ENCODE assay signal across 16 cellular contexts in genomic region chr7:99469381-99470065, GRCh38. TPM values are rescaled to one million over a fixed set of nuclear protein-coding genes. Genes with fewer than 3 reads are reported as not detected.
DNase-seq lines count a peak whose midpoint lies in the region; ATAC-seq, FAIRE-seq and TF ChIP-seq lines count a peak whose summit lies in the region.
"Had no signal": no experiment of that assay in that cellular context is flagged by ENCODE, and none has a peak within 500 bp of the region (broad histone marks: within the 10 kb centered on the region; RNA-seq: fewer than 3 reads in every experiment).

No MANE protein-coding gene starts in this region.

- no peak overlapping the region for H3K9ac ChIP-seq in endothelial cell of umbilical vein (replicated peaks; ENCODE audit: extremely low read depth, insufficient read depth, low read length)

- intact Hi-C loops in endothelial cell of umbilical vein (cut with micrococcal nuclease), result no loop called here
- intact Hi-C loops in activated CD4-positive, alpha-beta T cell treated with anti-CD3 and anti-CD28 coated beads, Interleukin-2, amount 10 ng/mL, durations not matched to agents 24 days and 14 days (cut with micrococcal nuclease), result loop anchor here (5.0 to 10.0 kb wide), 2 partner anchors 85 to 92 kb away; partner anchors contain the start of genes FAM200A and ZNF655

- no peaks in the 10 kb centered on the region for H3K9me3 Mint-ChIP-seq in neural crest cell
- H3K9me3 Mint-ChIP-seq in activated CD4-positive, alpha-beta T cell treated with anti-CD3 and anti-CD28 coated beads, Interleukin-2, amount 10 ng/mL, durations not matched to agents 24 days and 14 days, result no peaks in the 10 kb centered on the region
- H3K9me3 Mint-ChIP-seq: dendritic cell treated with granulocyte-macrophage colony-stimulating factor and Interleukin-4, amounts not matched to agents 40 ng/mL and 50 ng/mL, for 4 days; naive thymus-derived CD4-positive, alpha-beta T cell had no signal

- peaks cover 13% of the 10 kb centered on the region for H3K4me1 ChIP-seq in endothelial cell of umbilical vein (ENCODE audit: control insufficient read depth, extremely low read depth, insufficient read depth, low read length)

- TF ChIP-seq CTCF in endothelial cell of umbilical vein (IDR thresholded peaks at IDR 0.05; ENCODE audit: extremely low read depth in 1 of 2, insufficient read depth in 1 of 2, low read depth in 1 of 2, low read length in 2 of 2), result no peak
- TF ChIP-seq CTCF in neural crest cell (conservative IDR thresholded peaks at IDR 0.05), result no peak

- no peaks in the 10 kb centered on the region for H3K9me3 ChIP-seq in endothelial cell of umbilical vein (replicated peaks; ENCODE audit: control insufficient read depth, insufficient read depth, low read length)

- BruUV-seq in endothelial cell of umbilical vein (replicated peaks; lab: Mats Ljungman, UMichigan), result no TSS peak

- H3K79me2 ChIP-seq in endothelial cell of umbilical vein (ENCODE audit: control insufficient read depth, insufficient read depth, low read length), result peaks cover 29% of the 10 kb centered on the region

- peak overlapping the region; percentile 80 for H3K4me3 Mint-ChIP-seq in neural crest cell
- H3K4me3 Mint-ChIP-seq in activated CD4-positive, alpha-beta T cell treated with anti-CD3 and anti-CD28 coated beads, Interleukin-2, amount 10 ng/mL, durations not matched to agents 24 days and 14 days, result no peak overlapping the region
- H3K4me3 Mint-ChIP-seq: dendritic cell treated with granulocyte-macrophage colony-stimulating factor and Interleukin-4, amounts not matched to agents 40 ng/mL and 50 ng/mL, for 4 days had no signal

- CTCF ChIA-PET in endothelial cell of umbilical vein (lab: Charles Lee), result no interaction called here

- dilution Hi-C loops in endothelial cell of umbilical vein (cut with MboI; ENCODE audit: extremely low pct_ligation_motif_present, low sequenced_read_pairs), result no loop called here

- no peak overlapping the region for H3K27ac ChIP-seq in endothelial cell of umbilical vein (ENCODE audit: insufficient read depth, low read depth, low read length)
- H3K27ac ChIP-seq: SK-N-MC had no signal

- no peaks in the 10 kb centered on the region for H3K36me3 ChIP-seq in endothelial cell of umbilical vein (ENCODE audit: control insufficient read depth in 2 of 2, extremely low read depth in 1 of 2, insufficient read depth in 2 of 2, low read length in 2 of 2)

- DNase-seq in ELF-1 (ENCODE audit: low read depth, low spot score) (peak; percentile 59), HPDE6-E6E7 (ENCODE audit: extremely low spot score) (peak; percentile 42), endothelial cell of umbilical vein (ENCODE audit: low read depth, low spot score) (no peak), neural crest cell (ENCODE audit: low read depth, low spot score) (no peak)
- DNase-seq in activated CD4-positive, CD25-positive, alpha-beta regulatory T cell (lab: John Stamatoyannopoulos, UW), result no peak
- DNase-seq in activated CD4-positive, CD25-positive, alpha-beta regulatory T cell treated with anti-CD3 and anti-CD28 coated beads, Interleukin-2, amount 50 U/mL, for 72 hours, result no peak
- DNase-seq in activated CD4-positive, alpha-beta T cell treated with anti-CD3 and anti-CD28 coated beads, Interleukin-2, amount 10 ng/mL, durations not matched to agents 24 days and 14 days, result no peak
- DNase-seq: activated CD8-positive, alpha-beta memory T cell treated with anti-CD3 and anti-CD28 coated beads, Interleukin-2, amount 50 U/mL, for 4 hours; amniotic stem cell; naive thymus-derived CD4-positive, alpha-beta T cell; NCI-H2081; NK-92 treated with Interleukin-12 subunit alpha and Interleukin-12 subunit beta, amount 100 ng/mL, for 24 hours had no signal

- H3K27ac Mint-ChIP-seq in neural crest cell (ENCODE audit: unreplicated experiment), result no peak overlapping the region
- H3K27ac Mint-ChIP-seq in activated CD4-positive, alpha-beta T cell treated with anti-CD3 and anti-CD28 coated beads, Interleukin-2, amount 10 ng/mL, durations not matched to agents 24 days and 14 days, result no peak overlapping the region
- H3K27ac Mint-ChIP-seq: dendritic cell treated with granulocyte-macrophage colony-stimulating factor and Interleukin-4, amounts not matched to agents 40 ng/mL and 50 ng/mL, for 4 days had no signal

- peaks cover 3% of the 10 kb centered on the region for H3K36me3 Mint-ChIP-seq in neural crest cell (ENCODE audit: low read depth)
- H3K36me3 Mint-ChIP-seq in activated CD4-positive, alpha-beta T cell treated with anti-CD3 and anti-CD28 coated beads, Interleukin-2, amount 10 ng/mL, durations not matched to agents 24 days and 14 days (ENCODE audit: low read depth), result peaks cover 14% of the 10 kb centered on the region

- H4K20me1 ChIP-seq in endothelial cell of umbilical vein (replicated peaks; ENCODE audit: control insufficient read depth, extremely low read depth, insufficient read depth, low read length), result no peaks in the 10 kb centered on the region

- H3K4me1 Mint-ChIP-seq in neural crest cell, result peaks cover 31% of the 10 kb centered on the region
- peaks cover 22% of the 10 kb centered on the region for H3K4me1 Mint-ChIP-seq in activated CD4-positive, alpha-beta T cell treated with anti-CD3 and anti-CD28 coated beads, Interleukin-2, amount 10 ng/mL, durations not matched to agents 24 days and 14 days

- POLR2A ChIA-PET in endothelial cell of umbilical vein (lab: Charles Lee), result no interaction called here

- H2AFZ ChIP-seq in endothelial cell of umbilical vein (ENCODE audit: low read depth, low read length), result peak overlapping the region; percentile 17

- no peaks in the 10 kb centered on the region for H3K27me3 ChIP-seq in endothelial cell of umbilical vein (ENCODE audit: control insufficient read depth in 2 of 2, insufficient read depth in 2 of 2, low read length in 2 of 2)

- H3K4me3 ChIP-seq in endothelial cell of umbilical vein (replicated peaks in 1 of 3; ENCODE audit: insufficient read depth in 1 of 3, low read depth in 1 of 3, low read length in 3 of 3), result no peak overlapping the region
- H3K4me3 ChIP-seq: SK-N-MC, smooth muscle cell had no signal

- H3K9me1 ChIP-seq in endothelial cell of umbilical vein (replicated peaks; ENCODE audit: control insufficient read depth, extremely low read depth, insufficient read depth, low read length), result no peaks in the 10 kb centered on the region

- TF ChIP-seq POLR2A in endothelial cell of umbilical vein (IDR thresholded peaks at IDR 0.05; ENCODE audit: low read depth, low read length), result no peak

- H3K4me2 ChIP-seq in endothelial cell of umbilical vein (ENCODE audit: insufficient read depth, low read length), result no peak overlapping the region
- H3K4me2 ChIP-seq: smooth muscle cell had no signal

- no peak for ATAC-seq in HG03469 (IDR thresholded peaks at IDR 0.05; ENCODE audit: unreplicated experiment)
- ATAC-seq: naive thymus-derived CD4-positive, alpha-beta T cell had no signal

- peaks cover 21% of the 10 kb centered on the region for H3K27me3 Mint-ChIP-seq in neural crest cell (ENCODE audit: low read depth)
- H3K27me3 Mint-ChIP-seq in activated CD4-positive, alpha-beta T cell treated with anti-CD3 and anti-CD28 coated beads, Interleukin-2, amount 10 ng/mL, durations not matched to agents 24 days and 14 days, result peaks cover 1% of the 10 kb centered on the region

- FAIRE-seq in endothelial cell of umbilical vein (lab: Jason Lieb, UNC), result no peak

RNA-seq across cellular contexts. Expression of gene ZNF789, which starts 3.2 kb away (rescaled TPM):
- total RNA-seq in endothelial cell of umbilical vein, result 16.6 and 21.6 TPM in 2 replicates
- 10.9 and 11.6 TPM in 2 replicates for polyA plus RNA-seq in endothelial cell of umbilical vein
- 5.6 and 6.5 TPM in 2 replicates for polyA plus RNA-seq in endothelial cell of umbilical vein (2011; cell fraction: cytosol; rRNA removed)
- polyA plus RNA-seq in endothelial cell of umbilical vein (2011; cell fraction: nucleus; rRNA removed), result 57.3 and 67.2 TPM in 2 replicates
- 5.6 and 8.8 TPM in 2 replicates for polyA plus RNA-seq in endothelial cell of umbilical vein (2012)
- 17.4 and 20.1 TPM in 2 replicates for polyA minus RNA-seq in endothelial cell of umbilical vein
- polyA minus RNA-seq in endothelial cell of umbilical vein (2011; cell fraction: cytosol; rRNA and poly(A)+ RNA removed), result 2.3 TPM
- 23.0 and 39.1 TPM in 2 replicates for polyA minus RNA-seq in endothelial cell of umbilical vein (2011; cell fraction: nucleus; rRNA and poly(A)+ RNA removed)
- total RNA-seq in neural crest cell, result 25.6 and 27.8 TPM in 2 replicates
- 22.6 and 23.6 TPM in 2 replicates for total RNA-seq in activated CD4-positive, alpha-beta T cell treated with anti-CD3 and anti-CD28 coated beads, Interleukin-2, amount 10 ng/mL, durations not matched to agents 24 days and 14 days

RNA-seq across cellular contexts. Expression of gene ATP5MF, which starts 3.6 kb away (rescaled TPM):
- 348 and 369 TPM in 2 replicates for total RNA-seq in endothelial cell of umbilical vein
- polyA plus RNA-seq in endothelial cell of umbilical vein, result 2,129 and 2,140 TPM in 2 replicates
- 1,643 and 2,429 TPM in 2 replicates for polyA plus RNA-seq in endothelial cell of umbilical vein (2011; cell fraction: cytosol; rRNA removed)
- 440 and 839 TPM in 2 replicates for polyA plus RNA-seq in endothelial cell of umbilical vein (2011; cell fraction: nucleus; rRNA removed)
- 722 and 1,436 TPM in 2 replicates for polyA plus RNA-seq in endothelial cell of umbilical vein (2012)
- 159 and 174 TPM in 2 replicates for polyA minus RNA-seq in endothelial cell of umbilical vein
- 220 TPM for polyA minus RNA-seq in endothelial cell of umbilical vein (2011; cell fraction: cytosol; rRNA and poly(A)+ RNA removed)
- 41.5 and 43.9 TPM in 2 replicates for polyA minus RNA-seq in endothelial cell of umbilical vein (2011; cell fraction: nucleus; rRNA and poly(A)+ RNA removed)
- total RNA-seq in neural crest cell, result 403 and 423 TPM in 2 replicates
- total RNA-seq in activated CD4-positive, alpha-beta T cell treated with anti-CD3 and anti-CD28 coated beads, Interleukin-2, amount 10 ng/mL, durations not matched to agents 24 days and 14 days, result 380 and 393 TPM in 2 replicates

RNA-seq across cellular contexts. Expression of gene ZNF394, which starts 30.6 kb away (rescaled TPM):
- total RNA-seq in endothelial cell of umbilical vein, result 19.8 and 22.8 TPM in 2 replicates
- polyA plus RNA-seq in endothelial cell of umbilical vein, result 8.3 and 8.6 TPM in 2 replicates
- 11.8 and 14.0 TPM in 2 replicates for polyA plus RNA-seq in endothelial cell of umbilical vein (2011; cell fraction: cytosol; rRNA removed)
- 15.3 and 21.3 TPM in 2 replicates for polyA plus RNA-seq in endothelial cell of umbilical vein (2011; cell fraction: nucleus; rRNA removed)
- polyA plus RNA-seq in endothelial cell of umbilical vein (2012), result 11.4 and 11.7 TPM in 2 replicates
- polyA minus RNA-seq in endothelial cell of umbilical vein, result 17.3 and 19.1 TPM in 2 replicates
- 11.6 TPM for polyA minus RNA-seq in endothelial cell of umbilical vein (2011; cell fraction: cytosol; rRNA and poly(A)+ RNA removed)
- 19.6 and 21.3 TPM in 2 replicates for polyA minus RNA-seq in endothelial cell of umbilical vein (2011; cell fraction: nucleus; rRNA and poly(A)+ RNA removed)
- total RNA-seq in neural crest cell, result 17.5 and 19.5 TPM in 2 replicates
- 38.1 and 38.7 TPM in 2 replicates for total RNA-seq in activated CD4-positive, alpha-beta T cell treated with anti-CD3 and anti-CD28 coated beads, Interleukin-2, amount 10 ng/mL, durations not matched to agents 24 days and 14 days

RNA-seq across cellular contexts. Expression of gene CPSF4, which starts 30.8 kb away (rescaled TPM):
- 48.3 and 51.5 TPM in 2 replicates for total RNA-seq in endothelial cell of umbilical vein
- 53.0 and 56.1 TPM in 2 replicates for polyA plus RNA-seq in endothelial cell of umbilical vein
- polyA plus RNA-seq in endothelial cell of umbilical vein (2011; cell fraction: cytosol; rRNA removed), result 34.9 and 39.5 TPM in 2 replicates
- polyA plus RNA-seq in endothelial cell of umbilical vein (2011; cell fraction: nucleus; rRNA removed), result 120 and 124 TPM in 2 replicates
- polyA plus RNA-seq in endothelial cell of umbilical vein (2012), result 23.6 and 28.9 TPM in 2 replicates
- 43.7 and 45.0 TPM in 2 replicates for polyA minus RNA-seq in endothelial cell of umbilical vein
- 26.6 TPM for polyA minus RNA-seq in endothelial cell of umbilical vein (2011; cell fraction: cytosol; rRNA and poly(A)+ RNA removed)
- 41.0 and 42.1 TPM in 2 replicates for polyA minus RNA-seq in endothelial cell of umbilical vein (2011; cell fraction: nucleus; rRNA and poly(A)+ RNA removed)
- 111 and 117 TPM in 2 replicates for total RNA-seq in neural crest cell
- total RNA-seq in activated CD4-positive, alpha-beta T cell treated with anti-CD3 and anti-CD28 coated beads, Interleukin-2, amount 10 ng/mL, durations not matched to agents 24 days and 14 days, result 83.5 and 89.0 TPM in 2 replicates

RNA-seq across cellular contexts. Expression of gene PTCD1, which starts 30.9 kb away (rescaled TPM):
- total RNA-seq in endothelial cell of umbilical vein (6.9 and 9.6 TPM in 2 replicates), neural crest cell (9.7 and 11.1 TPM in 2 replicates)
- polyA plus RNA-seq in endothelial cell of umbilical vein, result 3.8 and 4.2 TPM in 2 replicates
- polyA plus RNA-seq in endothelial cell of umbilical vein (2011; cell fraction: cytosol; rRNA removed), result 2.6 and 3.6 TPM in 2 replicates
- 6.4 TPM in 2 replicates for polyA plus RNA-seq in endothelial cell of umbilical vein (2011; cell fraction: nucleus; rRNA removed)
- polyA plus RNA-seq in endothelial cell of umbilical vein (2012), result 3.3 and 3.9 TPM in 2 replicates
- 2.9 and 3.2 TPM in 2 replicates for polyA minus RNA-seq in endothelial cell of umbilical vein
- polyA minus RNA-seq in endothelial cell of umbilical vein (2011; cell fraction: cytosol; rRNA and poly(A)+ RNA removed), result 5.2 TPM
- polyA minus RNA-seq in endothelial cell of umbilical vein (2011; cell fraction: nucleus; rRNA and poly(A)+ RNA removed), result 3.5 and 3.7 TPM in 2 replicates
- total RNA-seq in activated CD4-positive, alpha-beta T cell treated with anti-CD3 and anti-CD28 coated beads, Interleukin-2, amount 10 ng/mL, durations not matched to agents 24 days and 14 days, result 10.5 and 10.7 TPM in 2 replicates

Comparison
In these comparisons a context has a peak if more than half of its experiments do, and no peak if none do; other contexts are left out.
1. DNase-seq: peak in ELF-1 (single experiment) and HPDE6-E6E7 (single experiment); none in endothelial cell of umbilical vein (single experiment), neural crest cell (single experiment), activated CD4-positive, CD25-positive, alpha-beta regulatory T cell (0 of 4), activated CD4-positive, CD25-positive, alpha-beta regulatory T cell treated with anti-CD3 and anti-CD28 coated beads, Interleukin-2, amount 50 U/mL, for 72 hours (single experiment) and activated CD4-positive, alpha-beta T cell treated with anti-CD3 and anti-CD28 coated beads, Interleukin-2, amount 10 ng/mL, durations not matched to agents 24 days and 14 days (single experiment).